8 cellular contexts compared by ENCODE assay signal in the genomic region with DNA sequence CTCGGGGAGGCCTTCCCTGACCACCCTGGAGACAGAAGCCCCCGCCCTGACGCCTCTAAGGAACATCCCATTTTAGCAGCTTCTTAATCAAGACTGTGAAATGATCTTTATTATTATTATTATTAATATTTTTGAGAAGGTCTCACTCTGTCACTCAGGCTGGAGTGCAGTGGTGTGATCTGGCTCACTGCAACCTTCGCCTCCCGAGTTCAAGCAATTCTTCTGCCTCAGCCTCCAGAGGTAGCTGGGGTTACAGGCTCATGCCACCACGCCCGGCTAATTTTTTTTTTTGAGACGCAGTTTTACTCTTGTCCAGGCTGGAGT. TPM values are rescaled to one million over a fixed set of nuclear protein-coding genes. Genes with fewer than 3 reads are reported as not detected.
DNase-seq lines count a peak whose midpoint lies in the region; ATAC-seq and TF ChIP-seq lines count a peak whose summit lies in the region.

No MANE protein-coding gene starts in this region.

- peaks cover 8% of the 10 kb centered on the region for H3K4me1 Mint-ChIP-seq in activated CD8-positive, alpha-beta memory T cell treated with anti-CD3 and anti-CD28 coated beads, Interleukin-2, amount 10 ng/mL, durations not matched to agents 7 days and 5 days
- peaks cover 12% of the 10 kb centered on the region for H3K4me1 Mint-ChIP-seq in activated CD8-positive, alpha-beta T cell treated with anti-CD3 and anti-CD28 coated beads for 36 hours (ENCODE audit: low read depth)
- peaks cover 26% of the 10 kb centered on the region for H3K4me1 Mint-ChIP-seq in stimulated activated naive CD8-positive, alpha-beta T cell treated with anti-CD3 and anti-CD28 coated beads, Interleukin-15, amount 100 ng/mL, for 72 hours

- no peaks in the 10 kb centered on the region for H3K9me3 ChIP-seq in iPS-20b (ENCODE audit: insufficient read depth, low read depth, low read length)

- no peaks in the 10 kb centered on the region for H3K27me3 ChIP-seq in iPS-20b (ENCODE audit: insufficient read depth, low read length)

- no peak for DNase-seq in activated CD8-positive, alpha-beta memory T cell treated with anti-CD3 and anti-CD28 coated beads, Interleukin-2, amount 10 ng/mL, durations not matched to agents 7 days and 5 days
- no peak for DNase-seq in activated CD8-positive, alpha-beta memory T cell treated with anti-CD3 and anti-CD28 coated beads, Interleukin-2, amount 50 U/mL, for 48 hours
- DNase-seq in activated CD8-positive, alpha-beta T cell treated with anti-CD3 and anti-CD28 coated beads for 36 hours = no peak
- no peak for DNase-seq in stimulated activated naive CD8-positive, alpha-beta T cell treated with anti-CD3 and anti-CD28 coated beads, Interleukin-15, amount 100 ng/mL, for 72 hours
- no peak for DNase-seq in SIG-M5 (lab: John Stamatoyannopoulos, UW)
- DNase-seq in effector CD4-positive, alpha-beta T cell = no peak

- no peaks in the 10 kb centered on the region for H3K9me3 Mint-ChIP-seq in activated CD8-positive, alpha-beta memory T cell treated with anti-CD3 and anti-CD28 coated beads, Interleukin-2, amount 10 ng/mL, durations not matched to agents 7 days and 5 days (ENCODE audit: low read depth)
- H3K9me3 Mint-ChIP-seq in activated CD8-positive, alpha-beta T cell treated with anti-CD3 and anti-CD28 coated beads for 36 hours = no peaks in the 10 kb centered on the region
- H3K9me3 Mint-ChIP-seq in stimulated activated naive CD8-positive, alpha-beta T cell treated with anti-CD3 and anti-CD28 coated beads, Interleukin-15, amount 100 ng/mL, for 72 hours = no peaks in the 10 kb centered on the region

- no peak for TF ChIP-seq CTCF in activated CD8-positive, alpha-beta T cell treated with anti-CD3 and anti-CD28 coated beads for 36 hours (IDR thresholded peaks at IDR 0.05)

- intact Hi-C loops in activated CD8-positive, alpha-beta T cell treated with anti-CD3 and anti-CD28 coated beads for 36 hours (cut with micrococcal nuclease) = no loop called here

- H3K4me1 ChIP-seq in iPS-20b (ENCODE audit: insufficient read depth, low read length) = peaks cover 3% of the 10 kb centered on the region; the same call in 1 of the 2 replicates

- H3K4me3 Mint-ChIP-seq in activated CD8-positive, alpha-beta memory T cell treated with anti-CD3 and anti-CD28 coated beads, Interleukin-2, amount 10 ng/mL, durations not matched to agents 7 days and 5 days = peak overlapping the region; percentile 44
- peak overlapping the region; percentile 90 for H3K4me3 Mint-ChIP-seq in activated CD8-positive, alpha-beta T cell treated with anti-CD3 and anti-CD28 coated beads for 36 hours
- H3K4me3 Mint-ChIP-seq in stimulated activated naive CD8-positive, alpha-beta T cell treated with anti-CD3 and anti-CD28 coated beads, Interleukin-15, amount 100 ng/mL, for 72 hours = peak overlapping the region; percentile 91 to 97

- CTCF ChIA-PET in activated CD8-positive, alpha-beta memory T cell treated with anti-CD3 and anti-CD28 coated beads, Interleukin-2, amount 10 ng/mL, durations not matched to agents 7 days and 5 days (lab: Charles Lee) = interaction anchor here (0.6 to 7.6 kb wide), 90 partner anchors 11 to 783 kb away, joined by 3 to 163 read pairs (median 4); a partner anchor contains a TSS
- CTCF ChIA-PET in activated CD8-positive, alpha-beta T cell treated with anti-CD3 and anti-CD28 coated beads for 36 hours (lab: Charles Lee) = interaction anchor here (0.6 to 4.8 kb wide), 82 partner anchors 11 to 358 kb away, joined by 3 to 95 read pairs (median 5); a partner anchor contains a TSS

- no peak for ATAC-seq in activated CD8-positive, alpha-beta memory T cell treated with anti-CD3 and anti-CD28 coated beads, Interleukin-2, amount 10 ng/mL, durations not matched to agents 7 days and 5 days
- ATAC-seq in activated CD8-positive, alpha-beta T cell treated with anti-CD3 and anti-CD28 coated beads for 36 hours = no peak
- no peak for ATAC-seq in stimulated activated naive CD8-positive, alpha-beta T cell treated with anti-CD3 and anti-CD28 coated beads, Interleukin-15, amount 100 ng/mL, for 72 hours
- ATAC-seq in GM21526 (IDR thresholded peaks at IDR 0.05; ENCODE audit: low FRiP score, unreplicated experiment) = no peak

- H3K27ac Mint-ChIP-seq in activated CD8-positive, alpha-beta memory T cell treated with anti-CD3 and anti-CD28 coated beads, Interleukin-2, amount 10 ng/mL, durations not matched to agents 7 days and 5 days = peak overlapping the region; percentile 68
- H3K27ac Mint-ChIP-seq in activated CD8-positive, alpha-beta T cell treated with anti-CD3 and anti-CD28 coated beads for 36 hours = no peak overlapping the region
- no peak overlapping the region for H3K27ac Mint-ChIP-seq in stimulated activated naive CD8-positive, alpha-beta T cell treated with anti-CD3 and anti-CD28 coated beads, Interleukin-15, amount 100 ng/mL, for 72 hours

- peaks cover 6% of the 10 kb centered on the region for H3K27me3 Mint-ChIP-seq in activated CD8-positive, alpha-beta memory T cell treated with anti-CD3 and anti-CD28 coated beads, Interleukin-2, amount 10 ng/mL, durations not matched to agents 7 days and 5 days
- H3K27me3 Mint-ChIP-seq in activated CD8-positive, alpha-beta T cell treated with anti-CD3 and anti-CD28 coated beads for 36 hours = no peaks in the 10 kb centered on the region
- H3K27me3 Mint-ChIP-seq in stimulated activated naive CD8-positive, alpha-beta T cell treated with anti-CD3 and anti-CD28 coated beads, Interleukin-15, amount 100 ng/mL, for 72 hours = no peaks in the 10 kb centered on the region

- H3K9ac ChIP-seq in iPS-20b (ENCODE audit: low read depth, low read length) = peak overlapping the region; percentile 81; the same call in 1 of the 2 replicates

- H3K27ac ChIP-seq in iPS-20b (ENCODE audit: low read length) = no peak overlapping the region

- POLR2A ChIA-PET in activated CD8-positive, alpha-beta T cell treated with anti-CD3 and anti-CD28 coated beads for 36 hours (lab: Charles Lee) = interaction anchor here (0.8 to 2.4 kb wide), 13 partner anchors 9 to 184 kb away, joined by 3 to 13 read pairs (median 4); a partner anchor contains a TSS

- peak overlapping the region; percentile 73; the same call in 1 of the 2 replicates for H3K4me3 ChIP-seq in iPS-20b (ENCODE audit: low read length)

- H3K36me3 ChIP-seq in iPS-20b (ENCODE audit: insufficient read depth, low read depth, low read length) = no peaks in the 10 kb centered on the region

- no peaks in the 10 kb centered on the region for H3K36me3 Mint-ChIP-seq in activated CD8-positive, alpha-beta memory T cell treated with anti-CD3 and anti-CD28 coated beads, Interleukin-2, amount 10 ng/mL, durations not matched to agents 7 days and 5 days
- H3K36me3 Mint-ChIP-seq in activated CD8-positive, alpha-beta T cell treated with anti-CD3 and anti-CD28 coated beads for 36 hours (ENCODE audit: low read depth) = no peaks in the 10 kb centered on the region

RNA-seq across cellular contexts. Expression of a gene that starts 3.6 kb away (rescaled TPM):
- total RNA-seq in activated CD8-positive, alpha-beta memory T cell treated with anti-CD3 and anti-CD28 coated beads, Interleukin-2, amount 10 ng/mL, durations not matched to agents 7 days and 5 days = under 1 TPM; 0.21 to 0.26 TPM
- not detected for total RNA-seq in activated CD8-positive, alpha-beta T cell treated with anti-CD3 and anti-CD28 coated beads for 36 hours

RNA-seq across cellular contexts. Expression of a gene that starts 8.8 kb away (rescaled TPM):
- total RNA-seq in activated CD8-positive, alpha-beta memory T cell treated with anti-CD3 and anti-CD28 coated beads, Interleukin-2, amount 10 ng/mL, durations not matched to agents 7 days and 5 days = 10 to 100 TPM; 23.9 to 24.9 TPM
- total RNA-seq in activated CD8-positive, alpha-beta T cell treated with anti-CD3 and anti-CD28 coated beads for 36 hours = 10 to 100 TPM; 32.6 to 36.0 TPM

RNA-seq across cellular contexts. Expression of a gene that starts 20.1 kb away (rescaled TPM):
- 100 to 1,000 TPM; 164 to 168 TPM for total RNA-seq in activated CD8-positive, alpha-beta memory T cell treated with anti-CD3 and anti-CD28 coated beads, Interleukin-2, amount 10 ng/mL, durations not matched to agents 7 days and 5 days
- total RNA-seq in activated CD8-positive, alpha-beta T cell treated with anti-CD3 and anti-CD28 coated beads for 36 hours = 100 to 1,000 TPM; 189 to 190 TPM

RNA-seq across cellular contexts. Expression of a gene that starts 27.4 kb away (rescaled TPM):
- total RNA-seq in activated CD8-positive, alpha-beta memory T cell treated with anti-CD3 and anti-CD28 coated beads, Interleukin-2, amount 10 ng/mL, durations not matched to agents 7 days and 5 days = 100 to 1,000 TPM; 745 to 898 TPM
- total RNA-seq in activated CD8-positive, alpha-beta T cell treated with anti-CD3 and anti-CD28 coated beads for 36 hours = 100 to 1,000 TPM; 535 to 563 TPM

RNA-seq across cellular contexts. Expression of a gene that starts 29.5 kb away (rescaled TPM):
- total RNA-seq in activated CD8-positive, alpha-beta memory T cell treated with anti-CD3 and anti-CD28 coated beads, Interleukin-2, amount 10 ng/mL, durations not matched to agents 7 days and 5 days = under 1 TPM; 0.21 to 0.32 TPM
- total RNA-seq in activated CD8-positive, alpha-beta T cell treated with anti-CD3 and anti-CD28 coated beads for 36 hours = 1 to 10 TPM; 4.7 to 5.0 TPM

Comparison
In these comparisons a context has a peak if more than half of its experiments do, and no peak if none do; other contexts are left out.
1. H3K4me3 Mint-ChIP-seq: peak in every context shown above with its lines; median percentile 94 in stimulated activated naive CD8-positive, alpha-beta T cell treated with anti-CD3 and anti-CD28 coated beads, Interleukin-15, amount 100 ng/mL, for 72 hours; 90 in activated CD8-positive, alpha-beta T cell treated with anti-CD3 and anti-CD28 coated beads for 36 hours; 44 in activated CD8-positive, alpha-beta memory T cell treated with anti-CD3 and anti-CD28 coated beads, Interleukin-2, amount 10 ng/mL, durations not matched to agents 7 days and 5 days.